Comparison of ENCODE assay signal across 14 cellular contexts in genomic region chr3:172257638-172258400, GRCh38.
DNase-seq lines count a peak whose midpoint lies in the region; ATAC-seq and TF ChIP-seq lines count a peak whose summit lies in the region.
"Had no signal": no experiment of that assay in that cellular context is flagged by ENCODE, and none has a peak within 500 bp of the region (broad histone marks: within the 10 kb centered on the region; RNA-seq: fewer than 3 reads in every experiment).

No MANE protein-coding gene starts in this region.

- 90 to 94% methylated on average over 8 of the region's 8 CpGs for WGBS in transverse colon (ENCODE audit: low coverage in 1 of 2), 2 donors

- H3K36me3 Mint-ChIP-seq in dendritic cell treated with granulocyte-macrophage colony-stimulating factor and Interleukin-4, amounts not matched to agents 40 ng/mL and 50 ng/mL, for 4 days (ENCODE audit: low read depth): peaks cover 73% of the 10 kb centered on the region
- peaks cover 54% of the 10 kb centered on the region for H3K36me3 Mint-ChIP-seq in nephron progenitor cell (ENCODE audit: low read depth)

- TF ChIP-seq CTCF in cardiac muscle cell (IDR thresholded peaks at IDR 0.05; ENCODE audit: low read depth, low read length) (no peak), nephron progenitor cell (IDR thresholded peaks at IDR 0.05) (no peak), transverse colon (IDR thresholded peaks at IDR 0.05) (no peak)

- in situ Hi-C loops in transverse colon (cut with MboI; ENCODE audit: low pct_ligation_motif_present in 1 of 4, low pct_unique_long_range_greater_than_20kb in 1 of 4, low sequenced_read_pairs in 3 of 4): no loop called here

- H3K27me3 ChIP-seq in cardiac muscle cell (no peaks in the 10 kb centered on the region), transverse colon (no peaks in the 10 kb centered on the region)

- H3K9me3 Mint-ChIP-seq in dendritic cell treated with granulocyte-macrophage colony-stimulating factor and Interleukin-4, amounts not matched to agents 40 ng/mL and 50 ng/mL, for 4 days: no peaks in the 10 kb centered on the region
- no peaks in the 10 kb centered on the region for H3K9me3 Mint-ChIP-seq in nephron progenitor cell
- H3K9me3 Mint-ChIP-seq: activated T-helper 1 cell treated with anti-CD3 and anti-CD28 coated beads, Interleukin-12 subunit alpha, Interleukin-12 subunit beta, Interleukin-2, Interleukin-4 antibody, amounts not matched to agents 30 ng/mL and 10 ng/mL and 1 ng/mL, durations not matched to agents 14 hours and 24 hours and 36 hours had no signal

- TF ChIP-seq EP300 in transverse colon (IDR thresholded peaks at IDR 0.05; ENCODE audit: low read depth): no peak

- peaks cover 56% of the 10 kb centered on the region for H3K4me1 Mint-ChIP-seq in dendritic cell treated with granulocyte-macrophage colony-stimulating factor and Interleukin-4, amounts not matched to agents 40 ng/mL and 50 ng/mL, for 4 days (ENCODE audit: low read depth)
- peaks cover 5% of the 10 kb centered on the region for H3K4me1 Mint-ChIP-seq in nephron progenitor cell

- peaks cover 4% of the 10 kb centered on the region for H3K36me3 ChIP-seq in cardiac muscle cell
- no peaks in the 10 kb centered on the region for H3K36me3 ChIP-seq in transverse colon
- H3K36me3 ChIP-seq: prostate gland had no signal

- H3K4me3 Mint-ChIP-seq in dendritic cell treated with granulocyte-macrophage colony-stimulating factor and Interleukin-4, amounts not matched to agents 40 ng/mL and 50 ng/mL, for 4 days: no peak overlapping the region
- no peak overlapping the region for H3K4me3 Mint-ChIP-seq in nephron progenitor cell
- H3K4me3 Mint-ChIP-seq: activated T-helper 1 cell treated with anti-CD3 and anti-CD28 coated beads, Interleukin-12 subunit alpha, Interleukin-12 subunit beta, Interleukin-2, Interleukin-4 antibody, amounts not matched to agents 30 ng/mL and 10 ng/mL and 1 ng/mL, durations not matched to agents 14 hours and 24 hours and 36 hours; T-cell had no signal

- H3K27ac ChIP-seq in cardiac muscle cell (peak overlapping the region; percentile 84), transverse colon (peak overlapping the region; percentile 52 to 84 (median 62))

- intact Hi-C loops in left ventricle myocardium superior (cut with micrococcal nuclease) (no loop called here), transverse colon (cut with DNase I; ENCODE audit: low total_unique reads) (no loop called here)
- intact Hi-C loops in dendritic cell treated with granulocyte-macrophage colony-stimulating factor and Interleukin-4, amounts not matched to agents 40 ng/mL and 50 ng/mL, for 4 days (cut with micrococcal nuclease): no loop called here

- no peaks in the 10 kb centered on the region for H3K27me3 Mint-ChIP-seq in dendritic cell treated with granulocyte-macrophage colony-stimulating factor and Interleukin-4, amounts not matched to agents 40 ng/mL and 50 ng/mL, for 4 days
- H3K27me3 Mint-ChIP-seq in nephron progenitor cell (ENCODE audit: low read depth, poor library complexity): peaks cover 4% of the 10 kb centered on the region
- H3K27me3 Mint-ChIP-seq: T-cell had no signal

- DNase-seq in cardiac muscle cell (ENCODE audit: low read depth in 1 of 2, low spot score in 1 of 2) (no peak), left ventricle myocardium superior (no peak), nephron progenitor cell (no peak), transverse colon (no peak), NCI-H2227 treated with DMSO at 0.1 percent for 48 hours (lab: John Stamatoyannopoulos, UW) (no peak), AML-193 (lab: John Stamatoyannopoulos, UW) (no peak)
- no peak for DNase-seq in activated CD4-positive, alpha-beta T cell treated with anti-CD3 and anti-CD28 coated beads for 4 hours
- DNase-seq: 8988T; activated CD4-positive, alpha-beta T cell treated with anti-CD3 and anti-CD28 coated beads for 48 hours; T-cell had no signal

- H3K4me1 ChIP-seq in cardiac muscle cell (ENCODE audit: low read depth) (peaks cover 21% of the 10 kb centered on the region), transverse colon (peaks cover 8 to 39% (median 21%) of the 10 kb centered on the region in 4 donors)
- H3K4me1 ChIP-seq: prostate gland had no signal

- no peak for TF ChIP-seq POLR2A in transverse colon (IDR thresholded peaks at IDR 0.05)

- no peaks in the 10 kb centered on the region for H3K9me3 ChIP-seq in cardiac muscle cell (ENCODE audit: low read depth)
- no peaks in the 10 kb centered on the region for H3K9me3 ChIP-seq in transverse colon
- H3K9me3 ChIP-seq: prostate gland had no signal

- ATAC-seq in left ventricle myocardium superior: no peak
- ATAC-seq: left lobe of liver, T-cell had no signal

- peak overlapping the region; percentile 44 for H3K27ac Mint-ChIP-seq in dendritic cell treated with granulocyte-macrophage colony-stimulating factor and Interleukin-4, amounts not matched to agents 40 ng/mL and 50 ng/mL, for 4 days
- H3K27ac Mint-ChIP-seq in nephron progenitor cell: peak overlapping the region; percentile 95
- H3K27ac Mint-ChIP-seq: activated T-helper 1 cell treated with anti-CD3 and anti-CD28 coated beads, Interleukin-12 subunit alpha, Interleukin-12 subunit beta, Interleukin-2, Interleukin-4 antibody, amounts not matched to agents 30 ng/mL and 10 ng/mL and 1 ng/mL, durations not matched to agents 14 hours and 24 hours and 36 hours; T-cell had no signal

- no peak overlapping the region for H3K4me3 ChIP-seq in cardiac muscle cell
- H3K4me3 ChIP-seq in transverse colon: no peak overlapping the region
- H3K4me3 ChIP-seq: prostate gland had no signal
